ENCODE assay signal across 1 cellular context in the genomic region with DNA sequence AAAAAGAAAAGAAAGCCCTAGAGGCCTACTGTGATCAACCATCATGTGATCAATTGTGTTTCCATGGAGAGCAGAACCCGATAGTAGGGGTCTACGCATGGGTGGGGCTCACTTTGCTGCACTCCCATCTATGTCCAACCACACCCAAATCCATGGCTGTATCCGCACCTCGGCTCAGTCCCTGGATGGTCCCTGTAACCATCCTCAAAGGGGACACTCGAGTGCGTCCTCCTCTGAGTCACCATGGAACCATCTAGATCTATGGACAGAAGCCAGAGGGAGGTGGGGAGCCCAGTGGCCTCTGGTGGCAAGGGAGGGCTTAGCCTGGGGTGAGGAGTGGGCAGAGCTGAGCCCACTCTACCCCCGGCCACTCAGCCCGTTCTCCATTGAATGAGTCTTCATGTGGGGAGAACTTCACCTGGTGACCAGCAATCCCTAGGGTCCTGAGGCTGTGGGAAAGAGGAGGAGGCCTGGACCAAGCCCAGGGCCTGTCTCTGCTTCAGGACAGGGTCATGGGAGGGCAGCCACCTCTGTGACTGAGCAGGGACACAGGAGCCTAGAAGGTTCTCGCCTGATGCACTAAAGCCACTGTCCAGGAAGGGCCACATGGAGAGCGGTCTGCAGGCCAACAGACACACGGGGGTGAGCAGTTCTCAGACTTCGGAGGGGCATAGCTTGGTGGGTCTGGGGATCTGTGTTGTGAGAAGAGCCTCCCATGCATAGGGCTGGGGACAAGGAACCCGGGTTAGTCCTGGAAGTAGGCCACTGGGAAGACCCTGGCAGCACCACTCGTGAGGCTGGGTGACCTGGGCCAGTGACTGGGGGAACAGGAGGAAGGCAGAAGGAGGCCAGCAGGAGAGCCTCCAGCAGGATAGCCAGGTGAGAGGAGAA.
TF ChIP-seq lines count a peak whose summit lies in the region.

No MANE protein-coding gene starts in this region.

TF ChIP-seq in K562, 482 proteins besides CTCF, POLR2A, EP300 and RAD21:
- TF ChIP-seq BHLHE40 (IDR thresholded peaks at IDR 0.05; ENCODE audit: low read length): no peak
- peak; percentile 0; the same call in 1 of the 2 replicates for TF ChIP-seq L3MBTL2 (IDR thresholded peaks at IDR 0.05)
- TF ChIP-seq ELF1 (tag; IDR thresholded peaks at IDR 0.05): 0 out of 2 replicates have a peak, but pooled peaks have one; percentile 8
- no peak for TF ChIP-seq ZNF140 (CRISPR knock-in tag; IDR thresholded peaks at IDR 0.05)
- TF ChIP-seq FOSL1 (tag; conservative IDR thresholded peaks at IDR 0.05): peak; percentile 60
- TF ChIP-seq SP1 (CRISPR knock-in tag; IDR thresholded peaks at IDR 0.05): no peak
